In the genomic region with DNA sequence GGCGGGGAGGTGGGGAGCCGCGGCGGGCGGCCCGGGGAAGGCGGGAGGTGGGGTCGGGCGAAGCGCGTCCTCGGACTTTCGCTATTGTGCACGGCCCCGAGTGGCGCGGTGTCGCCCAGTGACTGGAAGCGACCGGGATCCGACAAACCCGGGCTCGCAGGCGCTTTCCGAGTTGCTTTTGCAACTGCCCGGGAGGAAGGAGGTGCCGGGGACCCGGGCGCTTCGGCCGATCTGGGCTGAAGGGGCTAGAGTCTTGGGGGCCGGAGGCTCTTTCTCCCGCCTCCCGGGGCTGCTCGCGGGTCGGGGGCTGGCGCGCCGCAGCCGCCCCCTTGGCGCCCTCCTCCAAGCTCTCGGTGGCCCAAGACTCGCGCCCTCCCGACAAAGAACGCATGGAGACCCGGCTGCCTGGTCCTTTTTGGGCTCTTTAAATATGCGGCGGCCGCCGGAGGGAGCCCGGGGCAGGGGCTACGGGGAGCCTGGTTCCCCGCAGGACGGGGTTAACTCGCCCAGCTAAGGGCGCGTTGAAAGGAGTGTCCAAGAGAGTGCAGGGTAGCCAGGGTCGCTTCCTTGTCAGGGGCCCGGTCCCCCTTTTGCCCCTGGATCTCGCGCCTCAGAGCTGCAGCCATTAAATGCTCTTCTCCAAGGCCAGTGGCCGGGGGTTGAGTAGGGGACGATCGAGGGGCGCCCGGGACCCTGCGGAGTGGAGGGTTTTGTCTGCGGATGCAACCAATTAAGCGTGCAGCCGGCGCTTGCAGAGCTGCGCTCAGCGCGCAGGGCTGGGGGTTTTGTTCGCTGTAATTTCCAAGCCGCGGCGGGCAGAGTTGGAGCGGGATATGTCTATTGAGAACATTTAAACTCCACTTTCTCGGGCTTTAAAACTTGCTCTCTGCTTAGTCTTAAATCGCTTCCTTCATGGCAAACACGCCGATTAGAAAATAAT, we compare ENCODE assay signal across 8 cellular contexts. TPM values are rescaled to one million over a fixed set of nuclear protein-coding genes. Genes with fewer than 3 reads are reported as not detected.
DNase-seq lines count a peak whose midpoint lies in the region; ATAC-seq and TF ChIP-seq lines count a peak whose summit lies in the region.

No MANE protein-coding gene starts in this region.

- H2AK9ac ChIP-seq in IMR-90 (replicated peaks; ENCODE audit: low read depth, low read length, poor library complexity): peak overlapping the region; percentile 96

- peaks cover 13 to 17% of the 10 kb centered on the region in 2 experiments for H3K79me1 ChIP-seq in IMR-90 (ENCODE audit: low read depth in 1 of 2, low read length in 2 of 2)

- in situ Hi-C loops in IMR-90 (cut with MboI; ENCODE audit: low sequenced_read_pairs): loop anchor here (10.0 to 25.0 kb wide), 3 partner anchors 221 to 939 kb away; no protein-coding TSS in a partner anchor

- H3K4me2 ChIP-seq in IMR-90 (ENCODE audit: low read depth, low read length): peak overlapping the region; percentile 95

- no peak for TF ChIP-seq CTCF in IMR-90 (conservative IDR thresholded peaks at IDR 0.05; ENCODE audit: low read depth, low read length)
- TF ChIP-seq CTCF in breast epithelium (IDR thresholded peaks at IDR 0.05): no peak

- H2AK5ac ChIP-seq in IMR-90 (ENCODE audit: low read depth, low read length): peak overlapping the region; percentile 8

- H2BK15ac ChIP-seq in IMR-90 (ENCODE audit: low read depth, low read length): peak overlapping the region; percentile 18; the same call in 1 of the 3 replicates

- peak overlapping the region; percentile 81 for H3K4ac ChIP-seq in IMR-90 (ENCODE audit: low read depth, low read length)

- H3K36me3 ChIP-seq in IMR-90 (ENCODE audit: control insufficient read depth, insufficient read depth, low read length): peaks cover 2% of the 10 kb centered on the region; the same call in 1 of the 2 replicates
- H3K36me3 ChIP-seq in breast epithelium: no peaks in the 10 kb centered on the region
- no peaks in the 10 kb centered on the region for H3K36me3 ChIP-seq in stomach smooth muscle (ENCODE audit: control insufficient read depth in 2 of 2, insufficient read depth in 2 of 2, low read length in 2 of 2)

- TF ChIP-seq POLR2A in IMR-90 (IDR thresholded peaks at IDR 0.05; ENCODE audit: low read depth, low read length) (no peak; the same call in 1 of the 2 replicates), breast epithelium (IDR thresholded peaks at IDR 0.05) (no peak)

- H4K5ac ChIP-seq in IMR-90 (ENCODE audit: low read depth, low read length): peak overlapping the region; percentile 91

- POLR2A ChIA-PET in IMR-90 (lab: Charles Lee; ENCODE audit: unreplicated experiment): interaction anchor here (0.6 kb wide), 1 partner anchor 491 kb away, joined by 3 read pairs; no protein-coding TSS in a partner anchor

- H3K56ac ChIP-seq in IMR-90 (ENCODE audit: extremely low read depth, insufficient read depth, low read length): peak overlapping the region; percentile 93

- CTCF ChIA-PET in IMR-90 (lab: Yijun Ruan, JAX): no interaction called here

- 0 out of 2 replicates have a peak overlapping the region, but pooled peaks have one; percentile 11 for H2BK20ac ChIP-seq in IMR-90 (ENCODE audit: low read depth, low read length)

- H3K9me3 ChIP-seq in IMR-90 (ENCODE audit: control insufficient read depth, insufficient read depth, low read length) (no peaks in the 10 kb centered on the region), breast epithelium (no peaks in the 10 kb centered on the region), stomach smooth muscle (ENCODE audit: control insufficient read depth in 2 of 2, low read length in 2 of 2) (no peaks in the 10 kb centered on the region)

- no peak for TF ChIP-seq RAD21 in IMR-90 (IDR thresholded peaks at IDR 0.05; ENCODE audit: low read length)

- H3K4me1 ChIP-seq in IMR-90 (ENCODE audit: control insufficient read depth, insufficient read depth, low read length) (peaks cover 6% of the 10 kb centered on the region; the same call in 1 of the 2 replicates), breast epithelium (peaks cover 0 to 5% of the 10 kb centered on the region in 2 donors), stomach smooth muscle (ENCODE audit: control insufficient read depth, insufficient read depth, low read length) (peaks cover 23% of the 10 kb centered on the region)

- intact Hi-C loops in IMR-90 (cut with micrococcal nuclease) (loop anchor here (1.0 to 5.0 kb wide), 10 partner anchors 55 to 519 kb away; no protein-coding TSS in a partner anchor), breast epithelium (cut with DNase I; ENCODE audit: low total_unique reads) (no loop called here), left colon (cut with DNase I, micrococcal nuclease) (loop anchor here in 1 of 2 donors (10.0 kb wide), 1 partner anchor 149 kb away; no protein-coding TSS in a partner anchor)

- H2BK120ac ChIP-seq in IMR-90 (ENCODE audit: low read depth, low read length): peak overlapping the region; percentile 81

- WGBS in IMR-90 (ENCODE audit: extremely low coverage in 2 of 2, insufficient read length in 1 of 2), 2 experiments: 1% methylated on average over 25 of the region's 85 CpGs; no CpG with 5 or more reads in 1 of the 2 experiments

- H3K9me1 ChIP-seq in IMR-90 (ENCODE audit: insufficient read depth, low read length): no peaks in the 10 kb centered on the region

- H2AFZ ChIP-seq in IMR-90 (replicated peaks; ENCODE audit: low read length, poor library complexity): peak overlapping the region; percentile 66

- H3K27me3 ChIP-seq in IMR-90 (ENCODE audit: control insufficient read depth, insufficient read depth, low read length): no peaks in the 10 kb centered on the region
- peaks cover 0 to 58% of the 10 kb centered on the region in 2 donors for H3K27me3 ChIP-seq in breast epithelium
- peaks cover 30 to 57% of the 10 kb centered on the region in 2 donors for H3K27me3 ChIP-seq in stomach smooth muscle (ENCODE audit: control insufficient read depth in 1 of 2, insufficient read depth in 2 of 2, low read length in 2 of 2)

- peak; percentile 60 for DNase-seq in EH (ENCODE audit: low read depth)
- peak; percentile 41 for DNase-seq in IMR-90
- DNase-seq in breast epithelium (ENCODE audit: low spot score in 2 of 2): no peak
- DNase-seq in left colon: peak; percentile 30 to 58
- no peak for DNase-seq in NCI-H446 treated with DMSO at 0.1 percent for 48 hours (lab: John Stamatoyannopoulos, UW)

- ATAC-seq in IMR-90 (ENCODE audit: low read depth) (peak; percentile 3), left colon (peak; percentile 40), HG02981 (IDR thresholded peaks at IDR 0.05; ENCODE audit: unreplicated experiment) (no peak), HG03460 (IDR thresholded peaks at IDR 0.05; ENCODE audit: unreplicated experiment) (no peak)

- H3K4me3 ChIP-seq in IMR-90 (ENCODE audit: insufficient read depth, low read depth, low read length) (peak overlapping the region; percentile 93), breast epithelium (peak overlapping the region; percentile 54 to 66 (median 58)), stomach smooth muscle (ENCODE audit: low read length in 2 of 2) (peak overlapping the region; percentile 40 to 76)

- peak overlapping the region; percentile 97 for H3K18ac ChIP-seq in IMR-90 (ENCODE audit: low read depth, low read length)

- peak overlapping the region; percentile 83 to 84 for H4K8ac ChIP-seq in IMR-90 (ENCODE audit: low read depth in 2 of 2, low read length in 2 of 2)

- peak overlapping the region; percentile 83 for H3K14ac ChIP-seq in IMR-90 (replicated peaks; ENCODE audit: low read depth, low read length)

- dilution Hi-C loops in IMR-90 (cut with HindIII; ENCODE audit: low sequenced_read_pairs, unreplicated experiment): no loop called here

- H4K20me1 ChIP-seq in IMR-90 (ENCODE audit: insufficient read depth, low read length): no peaks in the 10 kb centered on the region

- no TSS peak for BruUV-seq in IMR-90 (replicated peaks; lab: Mats Ljungman, UMichigan)

- peak overlapping the region; percentile 96 for H3K9ac ChIP-seq in IMR-90 (ENCODE audit: low read depth, low read length)
- H3K9ac ChIP-seq in stomach smooth muscle (ENCODE audit: low read length in 2 of 2): no peak overlapping the region

- peak overlapping the region; percentile 99 for H3K27ac ChIP-seq in IMR-90 (ENCODE audit: insufficient read depth, low read length)
- H3K27ac ChIP-seq in breast epithelium: no peak overlapping the region
- H3K27ac ChIP-seq in stomach smooth muscle (ENCODE audit: low read length): no peak overlapping the region

- H4K91ac ChIP-seq in IMR-90 (ENCODE audit: insufficient read depth, low read depth, low read length): peak overlapping the region; percentile 80

- H2BK5ac ChIP-seq in IMR-90 (ENCODE audit: low read depth, low read length, poor library complexity, severe bottlenecking): peak overlapping the region; percentile 99

- H3K23ac ChIP-seq in IMR-90 (ENCODE audit: low read depth, low read length): peak overlapping the region; percentile 91

TF ChIP-seq in IMR-90, 13 proteins besides CTCF, POLR2A, EP300 and RAD21:
- 0 out of 2 replicates have a peak, but pooled peaks have one; percentile 8 for TF ChIP-seq MXI1 (IDR thresholded peaks at IDR 0.05; ENCODE audit: borderline replicate concordance, low read depth, low read length)
- TF ChIP-seq CEBPB (IDR thresholded peaks at IDR 0.05; ENCODE audit: low read depth, low read length): no peak

RNA-seq across cellular contexts. Expression of a gene that starts 1.6 kb away (rescaled TPM):
- 72.4 and 130 TPM in 2 replicates for total RNA-seq in IMR-90 (2012; rRNA removed)
- polyA plus RNA-seq in IMR-90 (2012; rRNA removed): 108 and 119 TPM in 2 replicates
- polyA plus RNA-seq in IMR-90 (2012; cell fraction: cytosol; rRNA removed): 84.5 and 106 TPM in 2 replicates
- 141 and 145 TPM in 2 replicates for polyA plus RNA-seq in IMR-90 (2012; cell fraction: nucleus; rRNA removed; ENCODE audit: low replicate concordance)
- under 1 TPM in 1 of 3 donors, not detected in 2; 0.16 TPM for total RNA-seq in breast epithelium
- total RNA-seq in left colon: 1 to 10 TPM; 8.1 to 9.3 TPM

Comparison
In these comparisons a context has a peak if more than half of its experiments do, and no peak if none do; other contexts are left out.
1. DNase-seq: peak in EH (single experiment), IMR-90 (single experiment) and left colon (2 of 2); none in breast epithelium (0 of 2) and NCI-H446 treated with DMSO at 0.1 percent for 48 hours (single experiment).
2. ATAC-seq: peak in IMR-90 (single experiment) and left colon (single experiment); none in HG02981 (single experiment) and HG03460 (single experiment).
3. RNA of a gene that starts 1.6 kb away (total RNA-seq): 72.4 to 130 TPM in IMR-90 and 8.1 to 9.3 TPM in left colon; 0.16 TPM in breast epithelium; every median in the first group is over 4 times any median in the second.
4. Peak in every context shown above with its lines, with median percentiles within 50 percentile points of each other: H3K4me3 ChIP-seq.